In the genomic region with DNA sequence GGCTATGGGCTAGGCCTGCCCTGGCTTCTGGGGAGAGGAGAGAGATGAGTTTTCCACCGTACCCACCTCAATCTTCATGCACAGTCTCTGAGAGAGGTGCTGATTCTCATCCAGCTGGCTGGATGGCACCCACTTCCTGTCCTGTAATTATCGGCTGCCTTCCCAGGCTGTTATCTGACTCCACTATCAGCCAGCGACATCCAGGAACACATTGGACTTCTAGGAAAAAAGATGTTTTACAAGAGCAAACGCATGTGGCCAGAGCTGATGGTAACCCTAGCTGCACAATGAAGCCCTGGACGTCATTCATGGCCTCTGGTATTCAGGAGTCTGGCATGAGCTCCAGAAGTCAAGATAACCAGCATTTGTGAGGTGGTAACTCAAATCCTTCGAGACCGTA, we compare ENCODE assay signal across 23 cellular contexts.
A peak's percentile ranks its signal among the peaks of the same experiment; 100 is the strongest.
DNase-seq lines count a peak whose midpoint lies in the region; ATAC-seq and TF ChIP-seq lines count a peak whose summit lies in the region.
"Had no signal": no experiment of that assay in that cellular context is flagged by ENCODE, and none has a peak within 500 bp of the region (broad histone marks: within the 10 kb centered on the region; RNA-seq: fewer than 3 reads in every experiment).

No MANE protein-coding gene starts in this region.

- H3K27ac ChIP-seq in RWPE2 (ENCODE audit: poor library complexity, severe bottlenecking) (peak overlapping the region; percentile 68), fibroblast of lung (ENCODE audit: insufficient read depth, low read length) (no peak overlapping the region), right lobe of liver (no peak overlapping the region), sigmoid colon (no peak overlapping the region)
- H3K27ac ChIP-seq: adrenal gland, heart right ventricle, KMS-11 had no signal

- H3K4me3 ChIP-seq in LNCaP clone FGC (ENCODE audit: low read depth, low read length) (no peak overlapping the region), RWPE2 (ENCODE audit: severe bottlenecking) (no peak overlapping the region), fibroblast of lung (replicated peaks in 1 of 4; ENCODE audit: control extremely low read depth in 1 of 4, insufficient read depth in 1 of 4, low read depth in 3 of 4, low read length in 4 of 4) (no peak overlapping the region), right lobe of liver (no peak overlapping the region), sigmoid colon (no peak overlapping the region)
- H3K4me3 ChIP-seq: adrenal gland, colonic mucosa, esophagus squamous epithelium, heart right ventricle had no signal

- TF ChIP-seq EP300 in sigmoid colon (IDR thresholded peaks at IDR 0.05): no peak

- ATAC-seq in RWPE2 (ENCODE audit: low read depth) (no peak), right lobe of liver (peak; percentile 79 to 97 (median 82)), GM21576 (IDR thresholded peaks at IDR 0.05; ENCODE audit: unreplicated experiment) (no peak)
- ATAC-seq: activated CD4-positive, CD25-positive, alpha-beta regulatory T cell treated with anti-CD3 and anti-CD28 coated beads, Interleukin-2, amount 50 U/mL, for 24 hours; stimulated activated naive CD8-positive, alpha-beta T cell treated with anti-CD3 and anti-CD28 coated beads, Interleukin-15, Interleukin-2, amounts not matched to agents 100 U/mL and 50 U/mL, for 24 hours had no signal

- H3K36me3 ChIP-seq in RWPE2 (ENCODE audit: low read depth): no peaks in the 10 kb centered on the region
- H3K36me3 ChIP-seq in fibroblast of lung (ENCODE audit: control insufficient read depth, insufficient read depth, low read length): no peaks in the 10 kb centered on the region
- no peaks in the 10 kb centered on the region for H3K36me3 ChIP-seq in right lobe of liver
- H3K36me3 ChIP-seq in sigmoid colon: no peaks in the 10 kb centered on the region
- H3K36me3 ChIP-seq: adrenal gland, colonic mucosa, esophagus squamous epithelium, heart right ventricle had no signal

- DNase-seq in LNCaP clone FGC (ENCODE audit: low read depth) (peak; percentile 73), RWPE2 (ENCODE audit: low spot score) (no peak), fibroblast of lung (ENCODE audit: low read depth in 2 of 2) (peak; percentile 2 to 55), right lobe of liver (peak in 2 of 3 donors; percentile 54 to 63), T-helper 9 cell (no peak), COLO829 (ENCODE audit: low spot score) (no peak), sigmoid colon (no peak)
- DNase-seq: activated CD4-positive, alpha-beta memory T cell treated with anti-CD3 and anti-CD28 coated beads, Interleukin-2, amount 10 ng/mL, durations not matched to agents 7 days and 5 days; activated effector memory CD4-positive, alpha-beta T cell treated with anti-CD3 and anti-CD28 coated beads, Interleukin-2, amount 50 U/mL, for 16 hours; colonic mucosa; DMS53; esophagus squamous epithelium; GF-D8; heart right ventricle; NCI-H1930; NCI-H446 treated with DMSO at 0.1 percent for 48 hours; NK-92 treated with Interleukin-12 subunit alpha and Interleukin-12 subunit beta, amount 100 ng/mL, for 24 hours; stimulated activated CD4-positive, alpha-beta T cell treated with anti-CD3 and anti-CD28 coated beads, Interleukin-2, amount 100 ng/mL, for 48 hours; stimulated activated naive CD8-positive, alpha-beta T cell treated with anti-CD3 and anti-CD28 coated beads, Interleukin-15, Interleukin-2, amounts not matched to agents 100 U/mL and 50 U/mL, for 24 hours had no signal

- H3K9me3 ChIP-seq in RWPE2 (ENCODE audit: severe bottlenecking) (peaks cover 2% of the 10 kb centered on the region), fibroblast of lung (ENCODE audit: control insufficient read depth, insufficient read depth, low read depth, low read length) (no peaks in the 10 kb centered on the region), right lobe of liver (no peaks in the 10 kb centered on the region), sigmoid colon (no peaks in the 10 kb centered on the region)
- H3K9me3 ChIP-seq: adrenal gland, colonic mucosa, esophagus squamous epithelium had no signal

- H4K20me1 ChIP-seq in fibroblast of lung (ENCODE audit: control insufficient read depth, extremely low read depth, insufficient read depth, low read length): no peaks in the 10 kb centered on the region

- TF ChIP-seq POLR2A in right lobe of liver (IDR thresholded peaks at IDR 0.05) (no peak), sigmoid colon (IDR thresholded peaks at IDR 0.05) (no peak)

- H3K4me1 ChIP-seq in RWPE2 (ENCODE audit: insufficient read depth, poor library complexity, severe bottlenecking): peaks cover 18% of the 10 kb centered on the region
- no peaks in the 10 kb centered on the region for H3K4me1 ChIP-seq in fibroblast of lung (ENCODE audit: control insufficient read depth, extremely low read depth, insufficient read depth, low read length)
- peaks cover 0 to 9% (median 0%) of the 10 kb centered on the region in 4 donors for H3K4me1 ChIP-seq in right lobe of liver
- H3K4me1 ChIP-seq in sigmoid colon: no peaks in the 10 kb centered on the region
- H3K4me1 ChIP-seq: adrenal gland, colonic mucosa, heart right ventricle had no signal

- H3K27me3 ChIP-seq in RWPE2 (ENCODE audit: insufficient read depth, poor library complexity, severe bottlenecking) (no peaks in the 10 kb centered on the region), fibroblast of lung (ENCODE audit: control insufficient read depth, insufficient read depth, low read length) (no peaks in the 10 kb centered on the region), right lobe of liver (no peaks in the 10 kb centered on the region), sigmoid colon (no peaks in the 10 kb centered on the region)
- H3K27me3 ChIP-seq: colonic mucosa, esophagus squamous epithelium had no signal

- intact Hi-C loops in right lobe of liver (cut with DNase I) (no loop called here), sigmoid colon (cut with DNase I) (no loop called here)

- TF ChIP-seq CTCF in LNCaP clone FGC (IDR thresholded peaks at IDR 0.05; ENCODE audit: control insufficient read depth, extremely low read depth, insufficient read depth) (no peak), RWPE2 (IDR thresholded peaks at IDR 0.05; ENCODE audit: poor library complexity, severe bottlenecking) (no peak), fibroblast of lung (conservative IDR thresholded peaks at IDR 0.05 in 1 of 2, IDR thresholded peaks at IDR 0.05 in 1 of 2; ENCODE audit: low read depth in 1 of 2, low read length in 2 of 2) (no peak), right lobe of liver (IDR thresholded peaks at IDR 0.05) (no peak), sigmoid colon (IDR thresholded peaks at IDR 0.05) (no peak)

- 35% methylated on average over 7 of the region's 7 CpGs for WGBS in right lobe of liver (ENCODE audit: insufficient coverage, low coverage, low lambda C conversion rate, missing lambda C conversion rate)
- WGBS in sigmoid colon, 2 donors: 67 to 82% methylated on average over 7 of the region's 7 CpGs

- no peak overlapping the region for H3K4me2 ChIP-seq in fibroblast of lung (ENCODE audit: extremely low read depth, insufficient read depth, low read length)
- H3K4me2 ChIP-seq: KMS-11 had no signal

- H3K79me2 ChIP-seq in fibroblast of lung (ENCODE audit: control insufficient read depth, insufficient read depth, low read length): no peaks in the 10 kb centered on the region

- no peak overlapping the region for H3K9ac ChIP-seq in fibroblast of lung (ENCODE audit: insufficient read depth, low read length)
- H3K9ac ChIP-seq: KMS-11 had no signal

- H2AFZ ChIP-seq in fibroblast of lung (ENCODE audit: low read length): no peak overlapping the region

Comparison
In these comparisons a context has a peak if more than half of its experiments do, and no peak if none do; other contexts are left out.
1. DNase-seq: peak in LNCaP clone FGC (single experiment), fibroblast of lung (2 of 2) and right lobe of liver (2 of 3); none in RWPE2 (single experiment), T-helper 9 cell (single experiment), COLO829 (single experiment) and sigmoid colon (single experiment).
2. ATAC-seq: peak in right lobe of liver (4 of 4); none in RWPE2 (single experiment) and GM21576 (single experiment).